In genomic region chr21:39885119-39885848, GRCh38 we compare ENCODE assay signal across 13 cellular contexts. TPM values are rescaled to one million over a fixed set of nuclear protein-coding genes. Genes with fewer than 3 reads are reported as not detected.
DNase-seq lines count a peak whose midpoint lies in the region; ATAC-seq, FAIRE-seq and TF ChIP-seq lines count a peak whose summit lies in the region.
"Had no signal": no experiment of that assay in that cellular context is flagged by ENCODE, and none has a peak within 500 bp of the region (broad histone marks: within the 10 kb centered on the region; RNA-seq: fewer than 3 reads in every experiment).

No MANE protein-coding gene starts in this region.

- H4K20me1 ChIP-seq in BLaER1 (no peaks in the 10 kb centered on the region), astrocyte (ENCODE audit: insufficient read depth, low read length) (no peaks in the 10 kb centered on the region)

- no peaks in the 10 kb centered on the region for H3K9me3 Mint-ChIP-seq in astrocyte (ENCODE audit: unreplicated experiment)

- no peak overlapping the region for H3K4me3 Mint-ChIP-seq in astrocyte (ENCODE audit: unreplicated experiment)
- H3K4me3 Mint-ChIP-seq: naive thymus-derived CD4-positive, alpha-beta T cell had no signal

- H3K27ac ChIP-seq in BLaER1 (peak overlapping the region; percentile 83), astrocyte (ENCODE audit: low read depth, low read length) (no peak overlapping the region)

- no peaks in the 10 kb centered on the region for H3K4me1 Mint-ChIP-seq in astrocyte (ENCODE audit: low read depth, unreplicated experiment)

- FAIRE-seq in astrocyte (lab: Jason Lieb, UNC): no peak

- H3K4me3 ChIP-seq in BLaER1: 0 out of 2 replicates have a peak overlapping the region, but pooled peaks have one; percentile 20
- no peak overlapping the region for H3K4me3 ChIP-seq in astrocyte (ENCODE audit: insufficient read depth, low read depth, low read length)
- H3K4me3 ChIP-seq in foreskin fibroblast (ENCODE audit: low read depth in 1 of 2, low read length in 2 of 2): no peak overlapping the region

- H3K9ac ChIP-seq in BLaER1 (peak overlapping the region; percentile 58; the same call in 1 of the 2 replicates), astrocyte (ENCODE audit: low read length) (no peak overlapping the region)

- ATAC-seq in HG03442 (IDR thresholded peaks at IDR 0.05; ENCODE audit: unreplicated experiment): no peak
- no peak for ATAC-seq in GM18861 (IDR thresholded peaks at IDR 0.05; ENCODE audit: unreplicated experiment)
- ATAC-seq: naive thymus-derived CD4-positive, alpha-beta T cell had no signal

- H3K79me2 ChIP-seq in astrocyte (ENCODE audit: insufficient read depth, low read length): no peaks in the 10 kb centered on the region

- H3K9me3 ChIP-seq in BLaER1: no peaks in the 10 kb centered on the region
- H3K9me3 ChIP-seq in astrocyte (ENCODE audit: insufficient read depth, low read depth, low read length): no peaks in the 10 kb centered on the region

- H3K36me3 ChIP-seq in BLaER1 (no peaks in the 10 kb centered on the region), astrocyte (ENCODE audit: insufficient read depth, low read length) (no peaks in the 10 kb centered on the region)

- peaks cover 14% of the 10 kb centered on the region for H3K27me3 Mint-ChIP-seq in astrocyte (ENCODE audit: low read depth, unreplicated experiment)

- H2AFZ ChIP-seq in astrocyte (ENCODE audit: low read depth, low read length): no peak overlapping the region

- DNase-seq in NCI-H1930 (lab: John Stamatoyannopoulos, UW) (peak; percentile 74 to 78), astrocyte (ENCODE audit: low read depth) (peak; percentile 2), left kidney (ENCODE audit: low read depth, low spot score) (peak; percentile 93), foreskin fibroblast (no peak), DMS114 treated with DMSO at 0.1 percent for 48 hours (lab: John Stamatoyannopoulos, UW; ENCODE audit: unreplicated experiment) (no peak)
- DNase-seq: activated T-cell treated with anti-CD3 and anti-CD28 coated beads, Interleukin-2, amount 50 U/mL, for 48 hours; naive thymus-derived CD4-positive, alpha-beta T cell; stimulated activated CD4-positive, alpha-beta T cell treated with anti-CD3 and anti-CD28 coated beads, Interleukin-4, amount 100 ng/mL, for 1 hour; trophoblast cell had no signal

- H3K27me3 ChIP-seq in BLaER1 (no peaks in the 10 kb centered on the region), astrocyte (ENCODE audit: insufficient read depth, low read length) (peaks cover 8% of the 10 kb centered on the region)

- peak overlapping the region; percentile 88 for H3K4me2 ChIP-seq in BLaER1
- H3K4me2 ChIP-seq in astrocyte (ENCODE audit: low read length): no peak overlapping the region

- no peak overlapping the region for H3K27ac Mint-ChIP-seq in astrocyte (ENCODE audit: unreplicated experiment)
- H3K27ac Mint-ChIP-seq: naive thymus-derived CD4-positive, alpha-beta T cell had no signal

- no peaks in the 10 kb centered on the region for H3K36me3 Mint-ChIP-seq in astrocyte (ENCODE audit: low read depth, unreplicated experiment)
- H3K36me3 Mint-ChIP-seq: naive thymus-derived CD4-positive, alpha-beta T cell had no signal

- no peak for TF ChIP-seq CTCF in astrocyte (IDR thresholded peaks at IDR 0.05; ENCODE audit: insufficient read depth, low read depth, low read length)
- no peak for TF ChIP-seq CTCF in foreskin fibroblast (IDR thresholded peaks at IDR 0.05; ENCODE audit: low read depth, low read length)

- peaks cover 20% of the 10 kb centered on the region for H3K4me1 ChIP-seq in BLaER1
- H3K4me1 ChIP-seq in astrocyte (ENCODE audit: insufficient read depth, low read length): no peaks in the 10 kb centered on the region

RNA-seq across cellular contexts. Expression of gene PCP4, which starts 18.0 kb away (rescaled TPM):
- total RNA-seq in astrocyte: 0.68 TPM in 1 of 2 replicates, not detected in the other
- total RNA-seq: HT1080; naive thymus-derived CD4-positive, alpha-beta T cell had no signal

Comparison
In these comparisons a context has a peak if more than half of its experiments do, and no peak if none do; other contexts are left out.
1. DNase-seq: peak in NCI-H1930 (2 of 2), astrocyte (single experiment) and left kidney (single experiment); none in foreskin fibroblast (0 of 2) and DMS114 treated with DMSO at 0.1 percent for 48 hours (single experiment).